26 cellular contexts compared by ENCODE assay signal in genomic region chr13:40287428-40287827, GRCh38.
A peak's percentile ranks its signal among the peaks of the same experiment; 100 is the strongest.
DNase-seq lines count a peak whose midpoint lies in the region; ATAC-seq and TF ChIP-seq lines count a peak whose summit lies in the region.
"Had no signal": no experiment of that assay in that cellular context is flagged by ENCODE, and none has a peak within 500 bp of the region (broad histone marks: within the 10 kb centered on the region; RNA-seq: fewer than 3 reads in every experiment).

No MANE protein-coding gene starts in this region.

- H2BK5ac ChIP-seq in neuronal stem cell (ENCODE audit: low read length): no peak overlapping the region

- no peak overlapping the region for H3K4me2 ChIP-seq in neuronal stem cell (ENCODE audit: insufficient read depth, low read length, poor library complexity, severe bottlenecking)
- H3K4me2 ChIP-seq: A549, BLaER1 had no signal

- H3K9me3 ChIP-seq in neuronal stem cell (replicated peaks in 1 of 2; ENCODE audit: control insufficient read depth in 2 of 2, insufficient read depth in 1 of 2, low read depth in 1 of 2, low read length in 2 of 2): no peaks in the 10 kb centered on the region
- H3K9me3 ChIP-seq: A549, BE2C, BLaER1 had no signal

- POLR2A ChIA-PET in activated CD8-positive, alpha-beta T cell treated with anti-CD3 and anti-CD28 coated beads for 36 hours (lab: Charles Lee): interaction anchor here (1.5 kb wide), 1 partner anchor 33 kb away, joined by 4 read pairs; no protein-coding TSS in a partner anchor

- no CpG with 5 or more reads among the region's 4 CpGs for WGBS in neuronal stem cell (ENCODE audit: extremely low coverage in 2 of 2, insufficient read length in 2 of 2, insufficient replicate concordance in 1 of 2), 2 donors

- no peaks in the 10 kb centered on the region for H3K79me1 ChIP-seq in neuronal stem cell (ENCODE audit: low read depth, low read length)

- intact Hi-C loops in left cardiac atrium (cut with DNase I): no loop called here
- intact Hi-C loops in Right ventricle myocardium inferior (cut with DNase I): no loop called here
- intact Hi-C loops in activated CD8-positive, alpha-beta T cell treated with anti-CD3 and anti-CD28 coated beads for 36 hours (cut with micrococcal nuclease): no loop called here

- ATAC-seq in left cardiac atrium (peak; percentile 61 to 96), Right ventricle myocardium inferior (no peak)
- no peak for ATAC-seq in stimulated activated naive CD8-positive, alpha-beta T cell treated with anti-CD3 and anti-CD28 coated beads, Interleukin-15, amount 100 ng/mL, for 72 hours
- no peak for ATAC-seq in activated CD8-positive, alpha-beta T cell treated with anti-CD3 and anti-CD28 coated beads for 36 hours
- ATAC-seq: A549, GM12878 had no signal

- no peak overlapping the region for H3K4me3 ChIP-seq in neuronal stem cell (ENCODE audit: low read length in 2 of 2)
- H3K4me3 ChIP-seq: A549, BLaER1, GM12878 had no signal

- no peaks in the 10 kb centered on the region for H3K36me3 ChIP-seq in neuronal stem cell (replicated peaks in 1 of 2; ENCODE audit: control insufficient read depth in 2 of 2, insufficient read depth in 2 of 2, low read length in 2 of 2)
- H3K36me3 ChIP-seq: BE2C, BLaER1 had no signal

- no peak overlapping the region for H3K4me3 Mint-ChIP-seq in stimulated activated naive CD8-positive, alpha-beta T cell treated with anti-CD3 and anti-CD28 coated beads, Interleukin-15, Interleukin-2, amounts not matched to agents 100 ng/mL and 50 ng/mL, for 24 hours
- no peak overlapping the region for H3K4me3 Mint-ChIP-seq in stimulated activated naive CD8-positive, alpha-beta T cell treated with anti-CD3 and anti-CD28 coated beads, Interleukin-15, amount 100 ng/mL, for 72 hours
- no peak overlapping the region for H3K4me3 Mint-ChIP-seq in activated CD8-positive, alpha-beta T cell treated with anti-CD3 and anti-CD28 coated beads for 36 hours
- H3K4me3 Mint-ChIP-seq: CD14-positive monocyte; CD8-positive, alpha-beta memory T cell had no signal

- H3K27me3 ChIP-seq in neuronal stem cell (ENCODE audit: control insufficient read depth in 3 of 3, insufficient read depth in 3 of 3, low read depth in 1 of 3, low read length in 3 of 3): no peaks in the 10 kb centered on the region
- H3K27me3 ChIP-seq: BE2C, BLaER1 had no signal

- DNase-seq in left cardiac atrium (no peak), Right ventricle myocardium inferior (ENCODE audit: missing footprints) (no peak), neuronal stem cell (ENCODE audit: low spot score) (no peak), NCI-H1694 treated with DMSO at 0.1 percent for 48 hours (lab: John Stamatoyannopoulos, UW) (no peak)
- no peak for DNase-seq in stimulated activated naive CD8-positive, alpha-beta T cell treated with anti-CD3 and anti-CD28 coated beads, Interleukin-15, amount 100 ng/mL, for 72 hours
- no peak for DNase-seq in activated CD8-positive, alpha-beta T cell treated with anti-CD3 and anti-CD28 coated beads for 36 hours
- DNase-seq: AML-193; BE2C; C1 segment of cervical spinal cord; CD4-positive, alpha-beta memory T cell; CD4-positive, CD25-positive, alpha-beta regulatory T cell; CD8-positive, alpha-beta memory T cell; COR-L47; DMS 273 treated with DMSO at 0.1 percent for 48 hours; DMS153; DMS53; DMS79; DND-41; EL; GDM1 had no signal

- peak overlapping the region; percentile 65 for H3K27ac Mint-ChIP-seq in stimulated activated naive CD8-positive, alpha-beta T cell treated with anti-CD3 and anti-CD28 coated beads, Interleukin-15, Interleukin-2, amounts not matched to agents 100 ng/mL and 50 ng/mL, for 24 hours
- H3K27ac Mint-ChIP-seq in stimulated activated naive CD8-positive, alpha-beta T cell treated with anti-CD3 and anti-CD28 coated beads, Interleukin-15, amount 100 ng/mL, for 72 hours: peak overlapping the region in 1 of 2 donors; percentile 77
- no peak overlapping the region for H3K27ac Mint-ChIP-seq in activated CD8-positive, alpha-beta T cell treated with anti-CD3 and anti-CD28 coated beads for 36 hours
- H3K27ac Mint-ChIP-seq: CD14-positive monocyte; CD8-positive, alpha-beta memory T cell had no signal

- no peak overlapping the region for H3K4ac ChIP-seq in neuronal stem cell (ENCODE audit: low read length)

- CTCF ChIA-PET in activated CD8-positive, alpha-beta T cell treated with anti-CD3 and anti-CD28 coated beads for 36 hours (lab: Charles Lee): interaction anchor here (0.7 to 2.4 kb wide), 3 partner anchors 13 to 218 kb away, joined by 3 to 5 read pairs (median 3); no protein-coding TSS in a partner anchor

- H3K27ac ChIP-seq in neuronal stem cell (replicated peaks; ENCODE audit: low read length): no peak overlapping the region
- H3K27ac ChIP-seq: 22Rv1, A549, BLaER1 had no signal

- H3K4me1 Mint-ChIP-seq in stimulated activated naive CD8-positive, alpha-beta T cell treated with anti-CD3 and anti-CD28 coated beads, Interleukin-15, Interleukin-2, amounts not matched to agents 100 ng/mL and 50 ng/mL, for 24 hours (ENCODE audit: low read depth): peaks cover 4% of the 10 kb centered on the region
- peaks cover 7% of the 10 kb centered on the region for H3K4me1 Mint-ChIP-seq in stimulated activated naive CD8-positive, alpha-beta T cell treated with anti-CD3 and anti-CD28 coated beads, Interleukin-15, amount 100 ng/mL, for 72 hours
- peaks cover 5% of the 10 kb centered on the region for H3K4me1 Mint-ChIP-seq in activated CD8-positive, alpha-beta T cell treated with anti-CD3 and anti-CD28 coated beads for 36 hours (ENCODE audit: low read depth)
- H3K4me1 Mint-ChIP-seq: CD14-positive monocyte; CD8-positive, alpha-beta memory T cell had no signal

- no peaks in the 10 kb centered on the region for H3K9me3 Mint-ChIP-seq in stimulated activated naive CD8-positive, alpha-beta T cell treated with anti-CD3 and anti-CD28 coated beads, Interleukin-15, Interleukin-2, amounts not matched to agents 100 ng/mL and 50 ng/mL, for 24 hours
- peaks cover 5 to 8% of the 10 kb centered on the region in 2 donors for H3K9me3 Mint-ChIP-seq in stimulated activated naive CD8-positive, alpha-beta T cell treated with anti-CD3 and anti-CD28 coated beads, Interleukin-15, amount 100 ng/mL, for 72 hours
- H3K9me3 Mint-ChIP-seq in activated CD8-positive, alpha-beta T cell treated with anti-CD3 and anti-CD28 coated beads for 36 hours: no peaks in the 10 kb centered on the region
- H3K9me3 Mint-ChIP-seq: CD8-positive, alpha-beta memory T cell had no signal

- no peak for TF ChIP-seq CTCF in activated CD8-positive, alpha-beta T cell treated with anti-CD3 and anti-CD28 coated beads for 36 hours (IDR thresholded peaks at IDR 0.05)

- no peak overlapping the region for H2BK12ac ChIP-seq in neuronal stem cell (ENCODE audit: low read length)

- no peak overlapping the region for H4K91ac ChIP-seq in neuronal stem cell (ENCODE audit: low read depth, low read length, poor library complexity)

- H3K23ac ChIP-seq in neuronal stem cell (ENCODE audit: low read depth, low read length, poor library complexity): no peak overlapping the region

- no peak overlapping the region for H3K14ac ChIP-seq in neuronal stem cell (ENCODE audit: low read length)

- H2BK120ac ChIP-seq in neuronal stem cell (ENCODE audit: low read depth, low read length): no peak overlapping the region

- H3K18ac ChIP-seq in neuronal stem cell (ENCODE audit: low read length): peak overlapping the region; percentile 41

- H2AK5ac ChIP-seq in neuronal stem cell (ENCODE audit: low read depth, low read length): no peak overlapping the region

- peaks cover 0 to 2% of the 10 kb centered on the region in 2 donors for H3K4me1 ChIP-seq in neuronal stem cell (ENCODE audit: control insufficient read depth in 2 of 2, insufficient read depth in 1 of 2, low read depth in 1 of 2, low read length in 2 of 2)
- H3K4me1 ChIP-seq: BE2C, BLaER1 had no signal

- no peak overlapping the region for H2AFZ ChIP-seq in neuronal stem cell (ENCODE audit: low read length)

- H4K8ac ChIP-seq in neuronal stem cell (ENCODE audit: low read depth, low read length): no peak overlapping the region

- H2BK15ac ChIP-seq in neuronal stem cell (ENCODE audit: low read length): no peak overlapping the region

- no peaks in the 10 kb centered on the region for H3K36me3 Mint-ChIP-seq in stimulated activated naive CD8-positive, alpha-beta T cell treated with anti-CD3 and anti-CD28 coated beads, Interleukin-15, Interleukin-2, amounts not matched to agents 100 ng/mL and 50 ng/mL, for 24 hours (ENCODE audit: low read depth)
- no peaks in the 10 kb centered on the region for H3K36me3 Mint-ChIP-seq in activated CD8-positive, alpha-beta T cell treated with anti-CD3 and anti-CD28 coated beads for 36 hours (ENCODE audit: low read depth)
- H3K36me3 Mint-ChIP-seq: CD14-positive monocyte; CD4-positive, alpha-beta memory T cell; CD4-positive, CD25-positive, alpha-beta regulatory T cell; CD8-positive, alpha-beta memory T cell had no signal

- H3K27me3 Mint-ChIP-seq in stimulated activated naive CD8-positive, alpha-beta T cell treated with anti-CD3 and anti-CD28 coated beads, Interleukin-15, Interleukin-2, amounts not matched to agents 100 ng/mL and 50 ng/mL, for 24 hours: no peaks in the 10 kb centered on the region
- H3K27me3 Mint-ChIP-seq in stimulated activated naive CD8-positive, alpha-beta T cell treated with anti-CD3 and anti-CD28 coated beads, Interleukin-15, amount 100 ng/mL, for 72 hours: no peaks in the 10 kb centered on the region
- no peaks in the 10 kb centered on the region for H3K27me3 Mint-ChIP-seq in activated CD8-positive, alpha-beta T cell treated with anti-CD3 and anti-CD28 coated beads for 36 hours
- H3K27me3 Mint-ChIP-seq: CD4-positive, alpha-beta memory T cell; CD4-positive, CD25-positive, alpha-beta regulatory T cell; CD8-positive, alpha-beta memory T cell had no signal

- no peak overlapping the region for H3K9ac ChIP-seq in neuronal stem cell (ENCODE audit: low read depth, low read length, poor library complexity)
- H3K9ac ChIP-seq: BLaER1 had no signal

Comparison
In these comparisons a context has a peak if more than half of its experiments do, and no peak if none do; other contexts are left out.
1. ATAC-seq: peak in left cardiac atrium (2 of 2); none in Right ventricle myocardium inferior (single experiment), stimulated activated naive CD8-positive, alpha-beta T cell treated with anti-CD3 and anti-CD28 coated beads, Interleukin-15, amount 100 ng/mL, for 72 hours (single experiment) and activated CD8-positive, alpha-beta T cell treated with anti-CD3 and anti-CD28 coated beads for 36 hours (single experiment).